ENCODE assay signal across 20 cellular contexts in genomic region chr11:95547974-95548373, GRCh38.
"Had no signal": no experiment of that assay in that cellular context is flagged by ENCODE, and none has a peak within 500 bp of the region (broad histone marks: within the 10 kb centered on the region; RNA-seq: fewer than 3 reads in every experiment).

No MANE protein-coding gene starts in this region.

- H3K4me1 ChIP-seq: colonic mucosa, foreskin keratinocyte, left ventricle myocardium inferior, lower lobe of right lung, right atrium auricular region, testis, transverse colon had no signal

- H3K4me3 Mint-ChIP-seq: memory B cell; stimulated activated naive B cell treated with anti-CD40 and anti-IgM and Interleukin-4, amounts not matched to agents 10 μg/mL and 1 μg/mL and 100 μg/mL, for 72 hours; stimulated activated naive CD8-positive, alpha-beta T cell treated with anti-CD3 and anti-CD28 coated beads, Interleukin-15, amount 100 ng/mL, for 72 hours had no signal

- H3K27ac ChIP-seq: colonic mucosa, foreskin keratinocyte, left ventricle myocardium inferior, lower lobe of right lung, neutrophil, ovary, right atrium auricular region, testis, transverse colon had no signal

- H3K4me1 Mint-ChIP-seq: memory B cell had no signal

- H3K4me3 ChIP-seq: colonic mucosa, left ventricle myocardium inferior, lower lobe of right lung, ovary, right atrium auricular region, testis, transverse colon had no signal

- H3K27ac Mint-ChIP-seq: memory B cell; stimulated activated naive B cell treated with anti-CD40 and anti-IgM and Interleukin-4, amounts not matched to agents 10 μg/mL and 1 μg/mL and 100 μg/mL, for 72 hours; stimulated activated naive CD8-positive, alpha-beta T cell treated with anti-CD3 and anti-CD28 coated beads, Interleukin-15, amount 100 ng/mL, for 72 hours had no signal

- DNase-seq: cerebellar nuclear complex; colonic mucosa; dermis blood vessel endothelial cell; foreskin keratinocyte; kidney; left cardiac atrium; left ventricle myocardium inferior; lower lobe of right lung; midbrain; ovary; stimulated activated CD4-positive, alpha-beta T cell treated with anti-CD3 and anti-CD28 coated beads, Interleukin-15, amount 100 ng/mL, for 24 hours; stimulated activated CD4-positive, alpha-beta T cell treated with anti-CD3 and anti-CD28 coated beads, Interleukin-1b, Interleukin-23, amount 100 ng/mL, for 48 hours; stimulated activated CD4-positive, alpha-beta T cell treated with anti-CD3 and anti-CD28 coated beads, Interleukin-4, amount 100 ng/mL, for 24 hours; stimulated activated naive B cell treated with anti-CD40 and anti-IgM and Interleukin-4, amounts not matched to agents 10 μg/mL and 1 μg/mL and 100 μg/mL, for 72 hours; stimulated activated naive CD8-positive, alpha-beta T cell treated with anti-CD3 and anti-CD28 coated beads, Interleukin-15, amount 100 ng/mL, for 72 hours; testis; transverse colon had no signal

- H3K27me3 ChIP-seq: colonic mucosa, neutrophil, ovary, right atrium auricular region, testis, transverse colon had no signal

- H3K9me3 ChIP-seq: colonic mucosa, left ventricle myocardium inferior, lower lobe of right lung, neutrophil, ovary, right atrium auricular region, testis, transverse colon had no signal

- H3K27me3 Mint-ChIP-seq: memory B cell; stimulated activated naive B cell treated with anti-CD40 and anti-IgM and Interleukin-4, amounts not matched to agents 10 μg/mL and 1 μg/mL and 100 μg/mL, for 72 hours; stimulated activated naive CD8-positive, alpha-beta T cell treated with anti-CD3 and anti-CD28 coated beads, Interleukin-15, amount 100 ng/mL, for 72 hours had no signal

- H3K36me3 ChIP-seq: colonic mucosa, left ventricle myocardium inferior, lower lobe of right lung, neutrophil, ovary, right atrium auricular region, transverse colon had no signal

- H3K9me3 Mint-ChIP-seq: memory B cell had no signal

- H3K36me3 Mint-ChIP-seq: memory B cell; stimulated activated naive B cell treated with anti-CD40 and anti-IgM and Interleukin-4, amounts not matched to agents 10 μg/mL and 1 μg/mL and 100 μg/mL, for 72 hours had no signal
